8 cellular contexts compared by ENCODE assay signal in the genomic region with DNA sequence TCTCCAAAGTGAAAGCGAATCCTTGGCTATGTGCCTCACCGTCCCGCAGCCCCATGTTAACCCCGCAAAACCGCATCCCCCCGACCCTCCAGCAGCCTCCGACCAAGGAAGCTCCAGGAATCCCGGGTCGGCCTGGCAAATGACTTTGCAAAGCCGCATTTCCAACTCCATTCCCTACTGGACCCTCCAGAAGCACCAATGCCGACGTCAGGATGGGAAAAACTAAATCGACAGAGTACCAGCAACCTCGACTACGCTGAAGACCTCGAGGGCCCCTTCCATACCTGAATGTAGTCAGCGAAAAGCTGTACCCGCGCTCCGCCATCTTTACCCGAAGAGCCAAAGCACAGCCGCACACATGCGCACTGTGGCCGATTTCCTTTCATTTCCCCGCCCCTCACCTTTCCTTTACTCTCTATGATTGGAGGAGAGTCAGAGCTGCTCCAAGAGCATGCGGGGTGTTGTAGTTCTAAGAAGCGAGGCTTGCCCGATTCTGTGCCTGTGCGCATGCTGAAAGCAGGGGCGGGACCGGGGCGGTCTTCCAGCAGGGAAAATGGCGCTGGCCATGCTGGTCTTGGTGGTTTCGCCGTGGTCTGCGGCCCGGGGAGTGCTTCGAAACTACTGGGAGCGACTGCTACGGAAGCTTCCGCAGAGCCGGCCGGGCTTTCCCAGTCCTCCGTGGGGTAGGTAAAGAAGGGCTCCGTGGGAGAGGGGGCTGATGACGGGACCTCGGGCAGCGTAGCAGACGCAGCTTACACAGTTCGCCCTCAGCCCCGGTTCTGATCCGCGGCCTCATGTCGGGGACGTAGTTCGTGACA. TPM values are rescaled to one million over a fixed set of nuclear protein-coding genes. Genes with fewer than 3 reads are reported as not detected.
DNase-seq lines count a peak whose midpoint lies in the region; ATAC-seq and TF ChIP-seq lines count a peak whose summit lies in the region.

TSS of gene MRPL32 (plus strand) at position 543 of the 818 bp plus-strand sequence. CDS start at position 554, 11 bp downstream.
TSS of gene PSMA2 (minus strand) at position 341 of the 818 bp plus-strand sequence. CDS start at position 325, 16 bp downstream.

- ATAC-seq in CD8-positive, alpha-beta T cell, result peak; percentile 98
- ATAC-seq in GM19467 (IDR thresholded peaks at IDR 0.05; ENCODE audit: unreplicated experiment), result peak; percentile 99
- ATAC-seq in lower lobe of right lung, result peak; percentile 100

- peak; percentile 89 to 96 (median 92) for DNase-seq in CD8-positive, alpha-beta T cell
- DNase-seq in HS-27A (ENCODE audit: low read depth) (peak; percentile 86), NK-92 (lab: John Stamatoyannopoulos, UW; ENCODE audit: unreplicated experiment) (peak; percentile 73), lower lobe of right lung (peak; percentile 96)
- peak; percentile 89 for DNase-seq in activated CD8-positive, alpha-beta memory T cell treated with anti-CD3 and anti-CD28 coated beads for 1 hour (ENCODE audit: extremely low read depth in 1 of 2, low read depth in 1 of 2)
- peak; percentile 92 for DNase-seq in effector CD4-positive, alpha-beta T cell
- DNase-seq in stimulated activated CD4-positive, alpha-beta T cell treated with anti-CD3 and anti-CD28 coated beads, TNF-alpha, amount 100 ng/mL, for 24 hours (ENCODE audit: low read depth in 3 of 3), result peak; percentile 85 to 91 (median 90)

- H3K27ac ChIP-seq in CD8-positive, alpha-beta T cell (ENCODE audit: low read depth, low read length), result peak within 1 kb of the TSS; percentile 87
- peak within 1 kb of the TSS; percentile 85 for H3K27ac ChIP-seq in lower lobe of right lung

- CTCF ChIA-PET in CD8-positive, alpha-beta T cell (lab: Charles Lee), result interaction anchor here (1.1 to 4.5 kb wide), 6 partner anchors 10 to 907 kb away, joined by 3 to 28 read pairs (median 6); partner anchors contain the start of genes C7orf25 and STK17A

- no peaks in the 10 kb centered on the region for H3K9me3 ChIP-seq in CD8-positive, alpha-beta T cell (ENCODE audit: low read length)
- H3K9me3 ChIP-seq in lower lobe of right lung, result no peaks in the 10 kb centered on the region

- no peaks in the 10 kb centered on the region for H3K9me3 Mint-ChIP-seq in CD8-positive, alpha-beta T cell

- no peaks in the 10 kb centered on the region for H3K27me3 ChIP-seq in CD8-positive, alpha-beta T cell (ENCODE audit: insufficient read depth, low read length)
- H3K27me3 ChIP-seq in lower lobe of right lung (ENCODE audit: low read depth), result no peaks in the 10 kb centered on the region

- POLR2A ChIA-PET in CD8-positive, alpha-beta T cell (lab: Charles Lee), result interaction anchor here (0.5 to 3.0 kb wide), 10 partner anchors 10 to 1269 kb away, joined by 3 to 27 read pairs (median 4); partner anchors contain the start of genes C7orf25, COA1 and YKT6

- intact Hi-C loops in CD8-positive, alpha-beta T cell (cut with DNase I, micrococcal nuclease), result loop anchor here (1.0 to 10.0 kb wide), 9 partner anchors 20 to 1643 kb away; partner anchors contain the start of genes C7orf25 (in 2 of the 2), COA1 (in 1 of the 2), DBNL (in 1 of the 2) and DDX56 (in 1 of the 2)
- intact Hi-C loops in lower lobe of right lung (cut with DNase I), result no loop called here

- H3K4me3 ChIP-seq in CD8-positive, alpha-beta T cell (ENCODE audit: low read depth, low read length), result peak within 1 kb of the TSS; percentile 93
- peak within 1 kb of the TSS; percentile 90 for H3K4me3 ChIP-seq in lower lobe of right lung

- H3K36me3 Mint-ChIP-seq in CD8-positive, alpha-beta T cell, result peaks cover 38% of the 10 kb centered on the region

- TF ChIP-seq CTCF in CD8-positive, alpha-beta T cell (IDR thresholded peaks at IDR 0.05), result no peak
- TF ChIP-seq CTCF in lower lobe of right lung (IDR thresholded peaks at IDR 0.05), result no peak

- H3K4me1 ChIP-seq in CD8-positive, alpha-beta T cell (ENCODE audit: insufficient read depth, low read length), result peaks cover 45% of the 10 kb centered on the region
- H3K4me1 ChIP-seq in lower lobe of right lung, result peaks cover 57% of the 10 kb centered on the region

- peak within 1 kb of the TSS; percentile 98 for H3K27ac Mint-ChIP-seq in CD8-positive, alpha-beta T cell

- H3K27me3 Mint-ChIP-seq in CD8-positive, alpha-beta T cell (ENCODE audit: low read depth), result no peaks in the 10 kb centered on the region

- peaks cover 79% of the 10 kb centered on the region for H3K4me1 Mint-ChIP-seq in CD8-positive, alpha-beta T cell (ENCODE audit: low read depth)

- peaks cover 4% of the 10 kb centered on the region for H3K36me3 ChIP-seq in CD8-positive, alpha-beta T cell (ENCODE audit: insufficient read depth, low read length)
- peaks cover 26% of the 10 kb centered on the region for H3K36me3 ChIP-seq in lower lobe of right lung

- peak within 1 kb of the TSS; percentile 100 for H3K4me3 Mint-ChIP-seq in CD8-positive, alpha-beta T cell

RNA-seq across cellular contexts. Expression of gene MRPL32, which starts in this region (rescaled TPM):
- total RNA-seq in CD8-positive, alpha-beta T cell, result 10 to 100 TPM; 64.9 to 65.1 TPM
- total RNA-seq in lower lobe of right lung, result 45.0 TPM

RNA-seq across cellular contexts. Expression of gene PSMA2, which starts in this region (rescaled TPM):
- 10 to 100 TPM; 43.6 to 47.9 TPM for total RNA-seq in CD8-positive, alpha-beta T cell
- total RNA-seq in lower lobe of right lung, result 52.3 TPM

Comparison
In these comparisons a context has a peak if more than half of its experiments do, and no peak if none do; other contexts are left out.
1. Peak in every context shown above with its lines: DNase-seq, ATAC-seq, H3K4me3 ChIP-seq and H3K27ac ChIP-seq.